1 cellular context compared by ENCODE assay signal in the genomic region with DNA sequence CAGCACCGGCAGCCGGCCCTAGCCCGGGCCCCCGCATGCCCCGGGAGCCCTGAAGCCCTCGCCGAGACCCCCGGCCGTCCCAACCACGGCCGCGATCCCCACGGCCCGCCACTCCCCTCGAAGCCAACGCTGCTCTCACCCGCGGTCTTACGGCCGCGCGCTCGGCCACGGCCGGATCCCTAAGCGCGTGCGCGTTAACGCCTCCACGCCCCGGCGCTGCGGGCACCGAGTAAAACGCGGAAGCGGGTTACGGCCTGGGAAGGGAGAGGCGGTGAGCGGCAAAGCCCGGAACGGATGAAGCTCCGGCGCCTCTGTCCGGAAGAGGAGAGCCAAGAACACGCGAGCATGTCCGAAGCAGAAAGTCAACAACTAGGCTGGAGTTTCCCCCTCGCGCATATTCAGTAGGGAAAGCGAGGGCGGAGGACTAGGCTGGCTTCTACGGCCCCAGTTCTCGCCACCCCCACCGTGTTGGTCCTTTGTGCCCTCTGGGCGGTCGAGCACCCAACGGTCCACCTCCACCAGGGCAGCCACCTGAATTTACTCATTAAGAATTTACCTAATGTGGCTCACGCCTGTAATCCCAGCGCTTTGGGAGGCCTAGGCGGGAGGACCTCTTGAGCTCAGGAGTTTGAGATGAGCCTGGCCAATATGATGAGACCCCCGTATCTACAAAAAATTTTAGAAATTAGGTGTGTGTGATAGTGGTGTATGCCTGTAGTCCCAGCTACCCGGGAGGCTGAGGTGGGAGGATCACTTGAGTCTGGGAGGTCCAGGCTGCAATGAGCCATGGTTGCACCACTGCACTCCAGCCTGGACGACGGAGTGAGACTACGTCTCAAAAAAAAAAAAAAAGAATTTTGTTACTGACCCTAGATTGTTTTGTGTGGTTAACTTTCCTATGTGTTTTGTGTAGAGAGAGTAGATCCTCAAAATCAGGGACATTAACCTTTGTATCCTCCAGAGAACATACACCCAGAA.
TF ChIP-seq lines count a peak whose summit lies in the region.

A gene (minus strand): TSS at position 169 of the 978 bp plus-strand sequence. CDS start 1,177 bp downstream, outside the sequence.

TF ChIP-seq in HepG2, 621 proteins besides CTCF, POLR2A, EP300 and RAD21 (continued from another document):
- peak; percentile 88 for TF ChIP-seq GATAD1 (CRISPR knock-in tag; IDR thresholded peaks at IDR 0.05)
- TF ChIP-seq MXI1 (IDR thresholded peaks at IDR 0.05; ENCODE audit: borderline replicate concordance, low read depth, low read length) = peak; percentile 90; the same call in 2 of the 3 replicates
- peak; percentile 87; the same call in 1 of the 2 replicates for TF ChIP-seq ZNF354B (CRISPR knock-in tag; IDR thresholded peaks at IDR 0.05)
- no peak for TF ChIP-seq ATF1 (CRISPR knock-in tag; IDR thresholded peaks at IDR 0.05)
- peak; percentile 93 for TF ChIP-seq MXD4 (CRISPR knock-in tag; IDR thresholded peaks at IDR 0.05)
- TF ChIP-seq, protein P1, sequence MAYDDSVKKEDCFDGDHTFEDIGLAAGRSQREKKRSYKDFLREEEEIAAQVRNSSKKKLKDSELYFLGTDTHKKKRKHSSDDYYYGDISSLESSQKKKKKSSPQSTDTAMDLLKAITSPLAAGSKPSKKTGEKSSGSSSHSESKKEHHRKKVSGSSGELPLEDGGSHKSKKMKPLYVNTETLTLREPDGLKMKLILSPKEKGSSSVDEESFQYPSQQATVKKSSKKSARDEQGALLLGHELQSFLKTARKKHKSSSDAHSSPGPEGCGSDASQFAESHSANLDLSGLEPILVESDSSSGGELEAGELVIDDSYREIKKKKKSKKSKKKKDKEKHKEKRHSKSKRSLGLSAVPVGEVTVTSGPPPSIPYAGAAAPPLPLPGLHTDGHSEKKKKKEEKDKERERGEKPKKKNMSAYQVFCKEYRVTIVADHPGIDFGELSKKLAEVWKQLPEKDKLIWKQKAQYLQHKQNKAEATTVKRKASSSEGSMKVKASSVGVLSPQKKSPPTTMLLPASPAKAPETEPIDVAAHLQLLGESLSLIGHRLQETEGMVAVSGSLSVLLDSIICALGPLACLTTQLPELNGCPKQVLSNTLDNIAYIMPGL (CRISPR knock-in tag; IDR thresholded peaks at IDR 0.05; ENCODE audit: borderline replicate concordance in 1 of 2, low read depth in 1 of 2) = peak; percentile 96 to 97
- TF ChIP-seq ZNF883 (CRISPR knock-in tag; IDR thresholded peaks at IDR 0.05; ENCODE audit: not compliant biosample characterization) = peak; percentile 97
- TF ChIP-seq, protein P2, sequence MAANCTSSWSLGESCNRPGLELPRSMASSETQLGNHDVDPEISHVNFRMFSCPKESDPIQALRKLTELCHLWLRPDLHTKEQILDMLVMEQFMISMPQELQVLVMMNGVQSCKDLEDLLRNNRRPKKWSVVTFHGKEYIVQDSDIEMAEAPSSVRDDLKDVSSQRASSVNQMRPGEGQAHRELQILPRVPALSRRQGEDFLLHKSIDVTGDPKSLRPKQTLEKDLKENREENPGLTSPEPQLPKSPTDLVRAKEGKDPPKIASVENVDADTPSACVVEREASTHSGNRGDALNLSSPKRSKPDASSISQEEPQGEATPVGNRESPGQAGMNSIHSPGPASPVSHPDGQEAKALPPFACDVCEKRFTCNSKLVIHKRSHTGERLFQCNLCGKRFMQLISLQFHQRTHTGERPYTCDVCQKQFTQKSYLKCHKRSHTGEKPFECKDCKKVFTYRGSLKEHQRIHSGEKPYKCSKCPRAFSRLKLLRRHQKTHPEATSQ (CRISPR knock-in tag; IDR thresholded peaks at IDR 0.05; ENCODE audit: borderline replicate concordance) = peak; percentile 98
- TF ChIP-seq SNRNP70 (IDR thresholded peaks at IDR 0.05; ENCODE audit: low read depth, low read length) = no peak
- TF ChIP-seq FOXM1 (CRISPR knock-in tag; IDR thresholded peaks at IDR 0.05) = peak; percentile 80; the same call in 1 of the 2 replicates
